In the genomic region with DNA sequence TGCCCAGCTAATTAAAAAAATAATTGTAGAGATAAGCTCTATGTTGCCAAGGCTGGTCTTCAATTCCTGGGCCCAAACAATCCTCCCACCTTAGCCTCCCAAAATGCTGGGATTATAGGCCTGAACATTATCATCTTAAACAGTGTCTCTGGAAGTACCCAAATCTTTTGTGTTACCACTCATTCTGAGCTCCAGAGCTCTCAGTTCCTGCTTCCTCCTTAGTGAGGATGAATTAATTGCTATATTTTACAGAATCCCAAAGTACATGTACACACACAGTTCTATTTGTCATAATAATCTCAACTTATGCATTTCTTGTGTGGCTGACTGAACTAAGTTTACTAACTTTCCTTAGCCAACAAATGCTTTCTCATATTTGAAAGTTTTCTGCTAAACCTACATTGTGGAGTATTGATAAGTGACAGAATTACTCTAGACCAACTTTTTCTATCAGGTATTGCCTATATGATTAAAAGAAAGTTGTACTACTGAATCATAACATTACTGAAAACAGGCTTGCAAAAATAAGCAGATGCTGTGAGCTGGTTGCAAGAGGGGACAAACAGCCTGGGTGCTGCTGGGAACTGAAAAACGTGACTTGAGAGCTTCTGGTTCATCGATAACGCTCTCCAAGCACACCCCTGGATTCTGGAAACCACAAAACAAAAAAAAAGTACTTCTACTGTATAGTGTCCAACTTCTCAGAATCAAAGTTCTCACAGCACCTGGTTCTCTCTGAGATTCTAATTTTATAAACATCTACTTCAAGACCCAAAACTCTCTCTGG, we compare ENCODE assay signal across 1 cellular context.
TF ChIP-seq lines count a peak whose summit lies in the region.

No MANE protein-coding gene starts in this region.

TF ChIP-seq in HepG2, 621 proteins besides CTCF, POLR2A, EP300 and RAD21 (continued from another document):
- TF ChIP-seq, protein P1, sequence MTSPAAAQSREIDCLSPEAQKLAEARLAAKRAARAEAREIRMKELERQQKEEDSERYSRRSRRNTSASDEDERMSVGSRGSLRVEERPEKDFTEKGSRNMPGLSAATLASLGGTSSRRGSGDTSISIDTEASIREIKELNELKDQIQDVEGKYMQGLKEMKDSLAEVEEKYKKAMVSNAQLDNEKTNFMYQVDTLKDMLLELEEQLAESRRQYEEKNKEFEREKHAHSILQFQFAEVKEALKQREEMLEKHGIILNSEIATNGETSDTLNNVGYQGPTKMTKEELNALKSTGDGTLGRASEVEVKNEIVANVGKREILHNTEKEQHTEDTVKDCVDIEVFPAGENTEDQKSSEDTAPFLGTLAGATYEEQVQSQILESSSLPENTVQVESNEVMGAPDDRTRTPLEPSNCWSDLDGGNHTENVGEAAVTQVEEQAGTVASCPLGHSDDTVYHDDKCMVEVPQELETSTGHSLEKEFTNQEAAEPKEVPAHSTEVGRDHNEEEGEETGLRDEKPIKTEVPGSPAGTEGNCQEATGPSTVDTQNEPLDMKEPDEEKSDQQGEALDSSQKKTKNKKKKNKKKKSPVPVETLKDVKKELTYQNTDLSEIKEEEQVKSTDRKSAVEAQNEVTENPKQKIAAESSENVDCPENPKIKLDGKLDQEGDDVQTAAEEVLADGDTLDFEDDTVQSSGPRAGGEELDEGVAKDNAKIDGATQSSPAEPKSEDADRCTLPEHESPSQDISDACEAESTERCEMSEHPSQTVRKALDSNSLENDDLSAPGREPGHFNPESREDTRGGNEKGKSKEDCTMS (CRISPR knock-in tag; conservative IDR thresholded peaks at IDR 0.05), result no peak
- TF ChIP-seq SIN3A (IDR thresholded peaks at IDR 0.05; ENCODE audit: borderline replicate concordance, low read depth, low read length), result no peak
- TF ChIP-seq TCF7L2 (IDR thresholded peaks at IDR 0.05; ENCODE audit: low read depth, low read length), result no peak
- TF ChIP-seq RBFOX2 (IDR thresholded peaks at IDR 0.05; ENCODE audit: low read depth, low read length), result no peak
- no peak for TF ChIP-seq ZNF556 (CRISPR knock-in tag; IDR thresholded peaks at IDR 0.05; ENCODE audit: borderline replicate concordance)
- TF ChIP-seq ZNF234 (CRISPR knock-in tag; conservative IDR thresholded peaks at IDR 0.05), result no peak
- TF ChIP-seq, protein P2, sequence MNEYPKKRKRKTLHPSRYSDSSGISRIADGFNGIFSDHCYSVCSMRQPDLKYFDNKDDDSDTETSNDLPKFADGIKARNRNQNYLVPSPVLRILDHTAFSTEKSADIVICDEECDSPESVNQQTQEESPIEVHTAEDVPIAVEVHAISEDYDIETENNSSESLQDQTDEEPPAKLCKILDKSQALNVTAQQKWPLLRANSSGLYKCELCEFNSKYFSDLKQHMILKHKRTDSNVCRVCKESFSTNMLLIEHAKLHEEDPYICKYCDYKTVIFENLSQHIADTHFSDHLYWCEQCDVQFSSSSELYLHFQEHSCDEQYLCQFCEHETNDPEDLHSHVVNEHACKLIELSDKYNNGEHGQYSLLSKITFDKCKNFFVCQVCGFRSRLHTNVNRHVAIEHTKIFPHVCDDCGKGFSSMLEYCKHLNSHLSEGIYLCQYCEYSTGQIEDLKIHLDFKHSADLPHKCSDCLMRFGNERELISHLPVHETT (CRISPR knock-in tag; conservative IDR thresholded peaks at IDR 0.05), result no peak
- TF ChIP-seq, protein P3, sequence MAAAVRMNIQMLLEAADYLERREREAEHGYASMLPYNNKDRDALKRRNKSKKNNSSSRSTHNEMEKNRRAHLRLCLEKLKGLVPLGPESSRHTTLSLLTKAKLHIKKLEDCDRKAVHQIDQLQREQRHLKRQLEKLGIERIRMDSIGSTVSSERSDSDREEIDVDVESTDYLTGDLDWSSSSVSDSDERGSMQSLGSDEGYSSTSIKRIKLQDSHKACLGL (CRISPR knock-in tag; IDR thresholded peaks at IDR 0.05), result no peak
- TF ChIP-seq, protein P4, sequence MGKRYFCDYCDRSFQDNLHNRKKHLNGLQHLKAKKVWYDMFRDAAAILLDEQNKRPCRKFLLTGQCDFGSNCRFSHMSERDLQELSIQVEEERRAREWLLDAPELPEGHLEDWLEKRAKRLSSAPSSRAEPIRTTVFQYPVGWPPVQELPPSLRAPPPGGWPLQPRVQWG (CRISPR knock-in tag; IDR thresholded peaks at IDR 0.05; ENCODE audit: borderline replicate concordance, low read depth), result no peak
- TF ChIP-seq FOXK1 (CRISPR knock-in tag; IDR thresholded peaks at IDR 0.05; ENCODE audit: borderline replicate concordance, low read depth), result no peak
- TF ChIP-seq HNRNPUL1 (IDR thresholded peaks at IDR 0.05; ENCODE audit: low read depth, low read length), result no peak
TF ChIP-seq in HepG2: peak in this region for 0.
